In the genomic region with DNA sequence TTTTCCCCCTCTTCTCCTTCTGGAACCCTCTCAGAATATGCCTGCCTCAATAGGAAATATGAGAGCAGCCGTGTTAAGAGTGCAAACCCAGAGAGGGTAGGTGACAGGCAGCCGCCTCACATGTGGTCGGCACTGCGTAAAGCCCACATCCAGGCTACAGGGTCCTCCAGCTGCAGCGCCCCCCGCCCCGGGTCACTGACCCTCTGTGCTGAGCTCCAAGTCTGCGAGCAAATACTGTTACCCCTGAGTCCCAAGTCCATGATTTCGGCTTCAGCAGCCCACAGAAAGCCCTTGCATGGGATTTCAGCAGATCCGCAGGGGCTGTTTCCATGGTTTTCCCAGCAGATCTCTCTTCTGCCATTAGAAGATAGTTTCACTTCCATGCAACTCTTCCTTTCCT, we compare ENCODE assay signal across 18 cellular contexts.
A peak's percentile ranks its signal among the peaks of the same experiment; 100 is the strongest.
DNase-seq lines count a peak whose midpoint lies in the region; ATAC-seq and TF ChIP-seq lines count a peak whose summit lies in the region.
"Had no signal": no experiment of that assay in that cellular context is flagged by ENCODE, and none has a peak within 500 bp of the region (broad histone marks: within the 10 kb centered on the region; RNA-seq: fewer than 3 reads in every experiment).

No MANE protein-coding gene starts in this region.

- H3K9ac ChIP-seq in endodermal cell (ENCODE audit: extremely low read depth, low read length, poor library complexity, severe bottlenecking) = no peak overlapping the region
- H3K9ac ChIP-seq: BLaER1 treated with 17β-estradiol and CSF1 and Interleukin-3, amounts not matched to agents 10 nM and 100 nM had no signal

- no peaks in the 10 kb centered on the region for H3K36me3 Mint-ChIP-seq in endodermal cell (ENCODE audit: low read depth)
- H3K36me3 Mint-ChIP-seq: CD8-positive, alpha-beta T cell had no signal

- WGBS in heart right ventricle, 2 donors = 94 to 97% methylated on average over 10 of the region's 10 CpGs
- 91 to 95% methylated on average over 9 to 10 of the region's 10 CpGs for WGBS in endodermal cell (ENCODE audit: insufficient coverage in 1 of 2, insufficient read length in 1 of 2), 2 experiments

- H3K27ac Mint-ChIP-seq in endodermal cell = no peak overlapping the region
- H3K27ac Mint-ChIP-seq: B cell; CD4-positive, alpha-beta T cell; CD8-positive, alpha-beta T cell had no signal

- peaks cover 7% of the 10 kb centered on the region for H3K4me1 Mint-ChIP-seq in endodermal cell
- H3K4me1 Mint-ChIP-seq: B cell had no signal

- peaks cover 16% of the 10 kb centered on the region for H3K9me3 Mint-ChIP-seq in endodermal cell

- H3K9me3 ChIP-seq in right atrium auricular region (peaks cover 0 to 7% of the 10 kb centered on the region in 2 donors), heart right ventricle (peaks cover 0 to 14% (median 6%) of the 10 kb centered on the region in 11 donors), endodermal cell (ENCODE audit: control insufficient read depth, low read length) (peaks cover 5% of the 10 kb centered on the region)

- intact Hi-C loops in heart right ventricle (cut with DNase I) = no loop called here

- H3K27me3 Mint-ChIP-seq in endodermal cell (ENCODE audit: insufficient read depth) = no peaks in the 10 kb centered on the region
- H3K27me3 Mint-ChIP-seq: B cell had no signal

- H3K36me3 ChIP-seq in right atrium auricular region (no peaks in the 10 kb centered on the region), heart right ventricle (no peaks in the 10 kb centered on the region), endodermal cell (ENCODE audit: control insufficient read depth, insufficient read depth, low read length) (no peaks in the 10 kb centered on the region)
- H3K36me3 ChIP-seq: BLaER1 treated with 17β-estradiol and CSF1 and Interleukin-3, amounts not matched to agents 10 nM and 100 nM had no signal

- DNase-seq in right atrium auricular region (ENCODE audit: low spot score) (peak; percentile 46), heart right ventricle (no peak), endodermal cell (peak; percentile 13), NCI-H2029 (lab: John Stamatoyannopoulos, UW) (no peak), GM03348 (ENCODE audit: low spot score) (no peak)
- DNase-seq: AML-193; Caco-2; Calu3; CD4-positive, alpha-beta T cell; CD8-positive, alpha-beta T cell; DMS79 treated with DMSO at 0.1 percent for 48 hours; GF-D8 had no signal

- no peak for ATAC-seq in heart right ventricle
- ATAC-seq: A549; CD8-positive, alpha-beta T cell; GM12878 had no signal

- H3K4me1 ChIP-seq in right atrium auricular region (peaks cover 0 to 10% of the 10 kb centered on the region in 2 donors), heart right ventricle (peaks cover 0 to 12% (median 4%) of the 10 kb centered on the region in 9 donors), endodermal cell (ENCODE audit: control insufficient read depth, insufficient read depth, low read length) (no peaks in the 10 kb centered on the region)
- H3K4me1 ChIP-seq: A549, Caco-2 had no signal

- TF ChIP-seq CTCF in right atrium auricular region (IDR thresholded peaks at IDR 0.05) (no peak), heart right ventricle (IDR thresholded peaks at IDR 0.05) (no peak), endodermal cell (conservative IDR thresholded peaks at IDR 0.05) (no peak)

- H3K27me3 ChIP-seq in right atrium auricular region (no peaks in the 10 kb centered on the region), heart right ventricle (no peaks in the 10 kb centered on the region), endodermal cell (ENCODE audit: control insufficient read depth, insufficient read depth, low read length, poor library complexity, severe bottlenecking) (no peaks in the 10 kb centered on the region)
- H3K27me3 ChIP-seq: BLaER1 treated with 17β-estradiol and CSF1 and Interleukin-3, amounts not matched to agents 10 nM and 100 nM had no signal

- no peak overlapping the region for H3K4me3 Mint-ChIP-seq in endodermal cell
- H3K4me3 Mint-ChIP-seq: B cell; CD4-positive, alpha-beta T cell; CD8-positive, alpha-beta T cell had no signal

- H3K4me3 ChIP-seq in right atrium auricular region = no peak overlapping the region
- no peak overlapping the region for H3K4me3 ChIP-seq in heart right ventricle
- H3K4me3 ChIP-seq in endodermal cell (ENCODE audit: low read length) = no peak overlapping the region
- H3K4me3 ChIP-seq: A549; BLaER1 treated with 17β-estradiol and CSF1 and Interleukin-3, amounts not matched to agents 10 nM and 100 nM; GM12878 had no signal

- H3K27ac ChIP-seq in right atrium auricular region (no peak overlapping the region), heart right ventricle (no peak overlapping the region), endodermal cell (ENCODE audit: low read depth, low read length) (no peak overlapping the region)
- H3K27ac ChIP-seq: 22Rv1; A549; BLaER1 treated with 17β-estradiol and CSF1 and Interleukin-3, amounts not matched to agents 10 nM and 100 nM; C4-2B had no signal

Comparison
In these comparisons a context has a peak if more than half of its experiments do, and no peak if none do; other contexts are left out.
1. DNase-seq: peak in right atrium auricular region (single experiment) and endodermal cell (single experiment); none in heart right ventricle (0 of 2), NCI-H2029 (single experiment) and GM03348 (single experiment).